23 cellular contexts compared by ENCODE assay signal in genomic region chr12:75137896-75138295, GRCh38.
"Had no signal": no experiment of that assay in that cellular context is flagged by ENCODE, and none has a peak within 500 bp of the region (broad histone marks: within the 10 kb centered on the region; RNA-seq: fewer than 3 reads in every experiment).

No MANE protein-coding gene starts in this region.

- H3K4me3 ChIP-seq: esophagus muscularis mucosa, heart left ventricle, ovary, right atrium auricular region, sigmoid colon, skin epidermis, thoracic aorta, transverse colon had no signal

- H3K36me3 ChIP-seq: esophagus muscularis mucosa, heart left ventricle, ovary, right atrium auricular region, sigmoid colon, thoracic aorta, transverse colon had no signal

- H3K9me3 Mint-ChIP-seq: dendritic cell treated with granulocyte-macrophage colony-stimulating factor and Interleukin-4, amounts not matched to agents 40 ng/mL and 50 ng/mL, for 4 days; effector memory CD8-positive, alpha-beta T cell; mesothelial cell of epicardium; neural crest cell; stimulated activated naive B cell treated with anti-CD40 and anti-IgM and Interleukin-4, amounts not matched to agents 10 μg/mL and 1 μg/mL and 100 μg/mL, for 72 hours; stimulated activated naive CD8-positive, alpha-beta T cell treated with anti-CD3 and anti-CD28 coated beads, Interleukin-15, amount 100 ng/mL, for 72 hours had no signal

- H3K4me3 Mint-ChIP-seq: dendritic cell treated with granulocyte-macrophage colony-stimulating factor and Interleukin-4, amounts not matched to agents 40 ng/mL and 50 ng/mL, for 4 days; effector memory CD8-positive, alpha-beta T cell; mesothelial cell of epicardium; natural killer cell; neural crest cell; stimulated activated naive B cell treated with anti-CD40 and anti-IgM and Interleukin-4, amounts not matched to agents 10 μg/mL and 1 μg/mL and 100 μg/mL, for 72 hours; stimulated activated naive CD8-positive, alpha-beta T cell treated with anti-CD3 and anti-CD28 coated beads, Interleukin-15, amount 100 ng/mL, for 72 hours had no signal

- H3K36me3 Mint-ChIP-seq: mesothelial cell of epicardium; natural killer cell; stimulated activated naive B cell treated with anti-CD40 and anti-IgM and Interleukin-4, amounts not matched to agents 10 μg/mL and 1 μg/mL and 100 μg/mL, for 72 hours had no signal

- H3K4me1 ChIP-seq: esophagus muscularis mucosa, heart left ventricle, right atrium auricular region, sigmoid colon, transverse colon had no signal

- H3K27me3 Mint-ChIP-seq: dendritic cell treated with granulocyte-macrophage colony-stimulating factor and Interleukin-4, amounts not matched to agents 40 ng/mL and 50 ng/mL, for 4 days; effector memory CD8-positive, alpha-beta T cell; stimulated activated naive B cell treated with anti-CD40 and anti-IgM and Interleukin-4, amounts not matched to agents 10 μg/mL and 1 μg/mL and 100 μg/mL, for 72 hours; stimulated activated naive CD8-positive, alpha-beta T cell treated with anti-CD3 and anti-CD28 coated beads, Interleukin-15, amount 100 ng/mL, for 72 hours had no signal

- H3K27me3 ChIP-seq: esophagus muscularis mucosa, heart left ventricle, ovary, right atrium auricular region, sigmoid colon, transverse colon had no signal

- H3K4me1 Mint-ChIP-seq: mesothelial cell of epicardium; natural killer cell; neural crest cell; stimulated activated naive B cell treated with anti-CD40 and anti-IgM and Interleukin-4, amounts not matched to agents 10 μg/mL and 1 μg/mL and 100 μg/mL, for 72 hours; stimulated activated naive CD8-positive, alpha-beta T cell treated with anti-CD3 and anti-CD28 coated beads, Interleukin-15, amount 100 ng/mL, for 72 hours had no signal

- H3K27ac ChIP-seq: epithelial cell of prostate, esophagus muscularis mucosa, heart left ventricle, ovary, right atrium auricular region, sigmoid colon, skin epidermis, thoracic aorta, transverse colon had no signal

- H3K27ac Mint-ChIP-seq: dendritic cell treated with granulocyte-macrophage colony-stimulating factor and Interleukin-4, amounts not matched to agents 40 ng/mL and 50 ng/mL, for 4 days; effector memory CD8-positive, alpha-beta T cell; mesothelial cell of epicardium; natural killer cell; stimulated activated naive B cell treated with anti-CD40 and anti-IgM and Interleukin-4, amounts not matched to agents 10 μg/mL and 1 μg/mL and 100 μg/mL, for 72 hours; stimulated activated naive CD8-positive, alpha-beta T cell treated with anti-CD3 and anti-CD28 coated beads, Interleukin-15, amount 100 ng/mL, for 72 hours had no signal

- ATAC-seq: effector memory CD8-positive, alpha-beta T cell; heart left ventricle; left lobe of liver; natural killer cell; stimulated activated naive B cell treated with anti-CD40 and anti-IgM and Interleukin-4, amounts not matched to agents 10 μg/mL and 1 μg/mL and 100 μg/mL, for 72 hours; stimulated activated naive CD8-positive, alpha-beta T cell treated with anti-CD3 and anti-CD28 coated beads, Interleukin-15, amount 100 ng/mL, for 72 hours had no signal

- H3K9me3 ChIP-seq: esophagus muscularis mucosa, heart left ventricle, ovary, right atrium auricular region, sigmoid colon, thoracic aorta, transverse colon had no signal

- DNase-seq: effector memory CD8-positive, alpha-beta T cell; foreskin melanocyte; heart left ventricle; hippocampal formation; islet precursor cell; natural killer cell; nucleus accumbens; ovary; sigmoid colon; stimulated activated CD4-positive, alpha-beta T cell treated with anti-CD3 and anti-CD28 coated beads, Interleukin-2, amount 100 ng/mL, for 24 hours; stimulated activated CD4-positive, alpha-beta T cell treated with anti-CD3 and anti-CD28 coated beads, Interleukin-4, amount 100 ng/mL, for 4 hours; stimulated activated naive B cell treated with anti-CD40 and anti-IgM and Interleukin-4, amounts not matched to agents 10 μg/mL and 1 μg/mL and 100 μg/mL, for 72 hours; stimulated activated naive CD8-positive, alpha-beta T cell treated with anti-CD3 and anti-CD28 coated beads, Interleukin-15, amount 100 ng/mL, for 72 hours; transverse colon had no signal
